19 cellular contexts compared by ENCODE assay signal in genomic region chr5:15304914-15305834, GRCh38.
DNase-seq lines count a peak whose midpoint lies in the region; ATAC-seq, FAIRE-seq and TF ChIP-seq lines count a peak whose summit lies in the region.
"Had no signal": no experiment of that assay in that cellular context is flagged by ENCODE, and none has a peak within 500 bp of the region (broad histone marks: within the 10 kb centered on the region; RNA-seq: fewer than 3 reads in every experiment).

No MANE protein-coding gene starts in this region.

- H3K9me3 Mint-ChIP-seq in endodermal cell, result no peaks in the 10 kb centered on the region
- H3K9me3 Mint-ChIP-seq: HFFc6 had no signal

- no peak for DNase-seq in H54 (ENCODE audit: insufficient read length, low spot score)
- DNase-seq in cerebellum (ENCODE audit: low spot score), result peak; percentile 4
- no peak for DNase-seq in activated CD8-positive, alpha-beta memory T cell treated with anti-CD3 and anti-CD28 coated beads, Interleukin-2, amount 50 U/mL, for 48 hours
- DNase-seq in endodermal cell, result no peak
- DNase-seq in upper lobe of left lung, result no peak
- DNase-seq: ACHN; AML-193; CD4-positive, alpha-beta T cell; DMS153; DMS79; GDM1; GM23248; HFFc6 had no signal

- TF ChIP-seq POLR2A in H54 (IDR thresholded peaks at IDR 0.05; ENCODE audit: low read depth, low read length), result no peak
- no peak for TF ChIP-seq POLR2A in upper lobe of left lung (IDR thresholded peaks at IDR 0.05)

- no peak for TF ChIP-seq EP300 in upper lobe of left lung (IDR thresholded peaks at IDR 0.05)

- H3K27me3 Mint-ChIP-seq in endodermal cell (ENCODE audit: insufficient read depth), result peaks cover 44% of the 10 kb centered on the region
- H3K27me3 Mint-ChIP-seq: CD4-positive, alpha-beta T cell had no signal

- no peaks in the 10 kb centered on the region for H3K36me3 Mint-ChIP-seq in endodermal cell (ENCODE audit: low read depth)

- no peak for ATAC-seq in upper lobe of left lung (ENCODE audit: low FRiP score in 2 of 2)
- ATAC-seq: HCT116 had no signal

- peak; percentile 21 to 32 for TF ChIP-seq RAD21 in liver (IDR thresholded peaks at IDR 0.05)

- 53% methylated on average over 2 of the region's 2 CpGs for WGBS in liver
- 87% methylated on average over 2 of the region's 2 CpGs; no CpG with 5 or more reads in 1 of the 2 experiments for WGBS in endodermal cell (ENCODE audit: insufficient coverage in 1 of 2, insufficient read length in 1 of 2), 2 experiments
- WGBS in upper lobe of left lung, 2 donors, result 60 to 64% methylated on average over 2 of the region's 2 CpGs

- H3K9ac ChIP-seq in liver (ENCODE audit: low read depth in 1 of 2, low read length in 2 of 2) (no peak overlapping the region), endodermal cell (ENCODE audit: extremely low read depth, low read length, poor library complexity, severe bottlenecking) (no peak overlapping the region)
- H3K9ac ChIP-seq: GM23248 had no signal

- H3K9me3 ChIP-seq in liver (ENCODE audit: control insufficient read depth in 4 of 4, low read length in 3 of 4) (no peaks in the 10 kb centered on the region), endodermal cell (ENCODE audit: control insufficient read depth, low read length) (no peaks in the 10 kb centered on the region), upper lobe of left lung (no peaks in the 10 kb centered on the region)

- no peak overlapping the region for H3K4me3 Mint-ChIP-seq in endodermal cell
- H3K4me3 Mint-ChIP-seq: CD4-positive, alpha-beta T cell; HFFc6 had no signal

- no peaks in the 10 kb centered on the region for H3K27me3 ChIP-seq in liver (ENCODE audit: control insufficient read depth in 4 of 4, insufficient read depth in 4 of 4, low read length in 3 of 4)
- H3K27me3 ChIP-seq in endodermal cell (ENCODE audit: control insufficient read depth, insufficient read depth, low read length, poor library complexity, severe bottlenecking), result peaks cover 68% of the 10 kb centered on the region
- no peaks in the 10 kb centered on the region for H3K27me3 ChIP-seq in upper lobe of left lung

- peaks cover 17% of the 10 kb centered on the region for H3K4me1 Mint-ChIP-seq in endodermal cell

- H3K27ac ChIP-seq in liver (ENCODE audit: low read depth in 1 of 2, low read length in 2 of 2), result peak overlapping the region; percentile 51 to 59
- no peak overlapping the region for H3K27ac ChIP-seq in endodermal cell (ENCODE audit: low read depth, low read length)
- H3K27ac ChIP-seq in upper lobe of left lung, result no peak overlapping the region
- H3K27ac ChIP-seq: C4-2B, GM23248 had no signal

- H3K4me1 ChIP-seq in liver (ENCODE audit: control insufficient read depth in 4 of 4, insufficient read depth in 4 of 4, low read length in 3 of 4) (peaks cover 0 to 10% (median 6%) of the 10 kb centered on the region in 4 donors), endodermal cell (ENCODE audit: control insufficient read depth, insufficient read depth, low read length) (peaks cover 14% of the 10 kb centered on the region), upper lobe of left lung (no peaks in the 10 kb centered on the region)

- TF ChIP-seq CTCF in liver (IDR thresholded peaks at IDR 0.05; ENCODE audit: low read depth, low read length, missing input control) (no peak), endodermal cell (conservative IDR thresholded peaks at IDR 0.05) (no peak), upper lobe of left lung (IDR thresholded peaks at IDR 0.05) (no peak)

- H3K36me3 ChIP-seq in liver (ENCODE audit: control insufficient read depth in 4 of 4, insufficient read depth in 3 of 4, low read depth in 1 of 4, low read length in 3 of 4) (no peaks in the 10 kb centered on the region), endodermal cell (ENCODE audit: control insufficient read depth, insufficient read depth, low read length) (no peaks in the 10 kb centered on the region), upper lobe of left lung (no peaks in the 10 kb centered on the region)

- H3K4me3 ChIP-seq in liver (ENCODE audit: low read depth in 1 of 3, low read length in 3 of 3) (no peak overlapping the region), endodermal cell (ENCODE audit: low read length) (no peak overlapping the region), upper lobe of left lung (no peak overlapping the region)
- H3K4me3 ChIP-seq: GM23248 had no signal

- no peak overlapping the region for H3K27ac Mint-ChIP-seq in endodermal cell
- H3K27ac Mint-ChIP-seq: CD4-positive, alpha-beta T cell; HFFc6 had no signal

- peak; percentile 45 for FAIRE-seq in H54 (lab: Jason Lieb, UNC)
- FAIRE-seq: GM12892, GM18507, HTR-8/SVneo had no signal

TF ChIP-seq in liver, 16 proteins besides CTCF, POLR2A, EP300 and RAD21:
- TF ChIP-seq ATF3 (IDR thresholded peaks at IDR 0.05) (no peak), HNF4G (IDR thresholded peaks at IDR 0.05) (no peak), MAX (IDR thresholded peaks at IDR 0.05) (no peak), YY1 (IDR thresholded peaks at IDR 0.05) (peak; percentile 30), JUND (IDR thresholded peaks at IDR 0.05) (peak in 1 of 2 donors; percentile 33), EGR1 (IDR thresholded peaks at IDR 0.05; ENCODE audit: low read depth in 2 of 2) (no peak), SP1 (IDR thresholded peaks at IDR 0.05) (peak; percentile 47), HNF4A (conservative IDR thresholded peaks at IDR 0.05) (peak; percentile 29 to 41), FOXA1 (IDR thresholded peaks at IDR 0.05) (no peak), NR2F2 (IDR thresholded peaks at IDR 0.05) (no peak), REST (IDR thresholded peaks at IDR 0.05) (no peak), FOXA2 (IDR thresholded peaks at IDR 0.05) (no peak), GABPA (IDR thresholded peaks at IDR 0.05 in 1 of 2, conservative IDR thresholded peaks at IDR 0.05 in 1 of 2) (no peak), TAF1 (conservative IDR thresholded peaks at IDR 0.05) (no peak)

Comparison
In these comparisons a context has a peak if more than half of its experiments do, and no peak if none do; other contexts are left out.
1. H3K27ac ChIP-seq: peak in liver (2 of 2); none in endodermal cell (single experiment) and upper lobe of left lung (0 of 4).